Comparison of ENCODE assay signal across 8 cellular contexts in genomic region chr7:1533569-1534329, GRCh38. TPM values are rescaled to one million over a fixed set of nuclear protein-coding genes. Genes with fewer than 3 reads are reported as not detected.
DNase-seq lines count a peak whose midpoint lies in the region; ATAC-seq and TF ChIP-seq lines count a peak whose summit lies in the region.

No MANE protein-coding gene starts in this region.

- DNase-seq in activated T-cell treated with anti-CD3 and anti-CD28 coated beads for 48 hours (ENCODE audit: low read depth): peak; percentile 46
- no peak for DNase-seq in activated T-cell treated with anti-CD3 and anti-CD28 coated beads, Interleukin-2, amount 50 U/mL, for 1 hour
- DNase-seq in RPMI7951 (ENCODE audit: low read depth): peak; percentile 95
- DNase-seq in coronary artery (ENCODE audit: low spot score): peak; percentile 87
- no peak for DNase-seq in iPS-NIHi7 (ENCODE audit: extremely low spot score)
- no peak for DNase-seq in activated gamma-delta T cell treated with Interleukin-2 at 50 U/mL for 16 hours

- H3K27me3 ChIP-seq in mucosa of rectum (ENCODE audit: control insufficient read depth in 2 of 2, insufficient read depth in 2 of 2, low read length in 2 of 2): no peaks in the 10 kb centered on the region

- peaks cover 44 to 51% of the 10 kb centered on the region in 2 donors for H3K4me1 ChIP-seq in mucosa of rectum (ENCODE audit: control insufficient read depth in 2 of 2, insufficient read depth in 2 of 2, low read length in 2 of 2)

- TF ChIP-seq CTCF in coronary artery (IDR thresholded peaks at IDR 0.05): no peak

- peak overlapping the region; percentile 84 to 94 for H3K9ac ChIP-seq in mucosa of rectum (ENCODE audit: low read depth in 1 of 2, low read length in 2 of 2)

- peaks cover 6% of the 10 kb centered on the region in 2 donors for H3K36me3 ChIP-seq in mucosa of rectum (ENCODE audit: control insufficient read depth in 2 of 2, insufficient read depth in 2 of 2, low read length in 2 of 2)

- H3K9me3 ChIP-seq in mucosa of rectum (ENCODE audit: control insufficient read depth in 2 of 2, low read length in 2 of 2): no peaks in the 10 kb centered on the region

- H3K27ac ChIP-seq in coronary artery: peak overlapping the region; percentile 99 to 100
- peak overlapping the region; percentile 98 to 99 for H3K27ac ChIP-seq in mucosa of rectum (ENCODE audit: low read depth in 2 of 2, low read length in 2 of 2)

- no peak for ATAC-seq in HG03025 (IDR thresholded peaks at IDR 0.05; ENCODE audit: low FRiP score, unreplicated experiment)

- peak overlapping the region; percentile 96 for H3K4me3 ChIP-seq in coronary artery
- H3K4me3 ChIP-seq in mucosa of rectum (ENCODE audit: low read length in 2 of 2): peak overlapping the region; percentile 80 to 81

RNA-seq across cellular contexts. Expression of gene MAFK, which starts 3.2 kb away (rescaled TPM):
- 4.4 and 12.0 TPM in 2 replicates for total RNA-seq in RPMI7951 (2014; rRNA removed; shearing (Covaris generic))

RNA-seq across cellular contexts. Expression of gene TMEM184A, which starts 22.3 kb away (rescaled TPM):
- 0.10 TPM in 1 of 2 replicates, not detected in the other for total RNA-seq in RPMI7951 (2014; rRNA removed; shearing (Covaris generic))

RNA-seq across cellular contexts. Expression of gene INTS1, which starts 29.6 kb away (rescaled TPM):
- 43.3 and 49.5 TPM in 2 replicates for total RNA-seq in RPMI7951 (2014; rRNA removed; shearing (Covaris generic))

RNA-seq across cellular contexts. Expression of gene PSMG3, which starts 36.1 kb away (rescaled TPM):
- total RNA-seq in RPMI7951 (2014; rRNA removed; shearing (Covaris generic)): 64.9 and 111 TPM in 2 replicates

Comparison
In these comparisons a context has a peak if more than half of its experiments do, and no peak if none do; other contexts are left out.
1. DNase-seq: peak in activated T-cell treated with anti-CD3 and anti-CD28 coated beads for 48 hours (single experiment), RPMI7951 (single experiment) and coronary artery (single experiment); none in activated T-cell treated with anti-CD3 and anti-CD28 coated beads, Interleukin-2, amount 50 U/mL, for 1 hour (single experiment), iPS-NIHi7 (single experiment) and activated gamma-delta T cell treated with Interleukin-2 at 50 U/mL for 16 hours (single experiment).